ENCODE assay signal across 1 cellular context in genomic region chr1:242745079-242745478, GRCh38.
TF ChIP-seq lines count a peak whose summit lies in the region.

No MANE protein-coding gene starts in this region.

TF ChIP-seq in SK-N-SH, 30 proteins besides CTCF, POLR2A, EP300 and RAD21 (continued from another document):
- no peak for TF ChIP-seq USF2 (IDR thresholded peaks at IDR 0.05; ENCODE audit: borderline replicate concordance, low read depth, low read length)
- TF ChIP-seq ELF1 (IDR thresholded peaks at IDR 0.05), result no peak
- TF ChIP-seq, protein P1, sequence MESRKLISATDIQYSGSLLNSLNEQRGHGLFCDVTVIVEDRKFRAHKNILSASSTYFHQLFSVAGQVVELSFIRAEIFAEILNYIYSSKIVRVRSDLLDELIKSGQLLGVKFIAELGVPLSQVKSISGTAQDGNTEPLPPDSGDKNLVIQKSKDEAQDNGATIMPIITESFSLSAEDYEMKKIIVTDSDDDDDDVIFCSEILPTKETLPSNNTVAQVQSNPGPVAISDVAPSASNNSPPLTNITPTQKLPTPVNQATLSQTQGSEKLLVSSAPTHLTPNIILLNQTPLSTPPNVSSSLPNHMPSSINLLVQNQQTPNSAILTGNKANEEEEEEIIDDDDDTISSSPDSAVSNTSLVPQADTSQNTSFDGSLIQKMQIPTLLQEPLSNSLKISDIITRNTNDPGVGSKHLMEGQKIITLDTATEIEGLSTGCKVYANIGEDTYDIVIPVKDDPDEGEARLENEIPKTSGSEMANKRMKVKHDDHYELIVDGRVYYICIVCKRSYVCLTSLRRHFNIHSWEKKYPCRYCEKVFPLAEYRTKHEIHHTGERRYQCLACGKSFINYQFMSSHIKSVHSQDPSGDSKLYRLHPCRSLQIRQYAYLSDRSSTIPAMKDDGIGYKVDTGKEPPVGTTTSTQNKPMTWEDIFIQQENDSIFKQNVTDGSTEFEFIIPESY (IDR thresholded peaks at IDR 0.05; ENCODE audit: borderline replicate concordance, low read depth), result no peak
- TF ChIP-seq CHD2 (IDR thresholded peaks at IDR 0.05; ENCODE audit: low read length, partially characterized antibody), result no peak
- no peak for TF ChIP-seq GABPA (IDR thresholded peaks at IDR 0.05; ENCODE audit: low read depth)
- no peak for TF ChIP-seq EZH2phosphoT487 (IDR thresholded peaks at IDR 0.05; ENCODE audit: borderline replicate concordance, low read depth)
- no peak for TF ChIP-seq JUND (IDR thresholded peaks at IDR 0.05)
- no peak for TF ChIP-seq NRF1 (IDR thresholded peaks at IDR 0.05; ENCODE audit: low read depth, low read length)
